8 cellular contexts compared by ENCODE assay signal in genomic region chr10:59709472-59710125, GRCh38. TPM values are rescaled to one million over a fixed set of nuclear protein-coding genes. Genes with fewer than 3 reads are reported as not detected.
DNase-seq lines count a peak whose midpoint lies in the region; ATAC-seq and TF ChIP-seq lines count a peak whose summit lies in the region.

A gene with protein sequence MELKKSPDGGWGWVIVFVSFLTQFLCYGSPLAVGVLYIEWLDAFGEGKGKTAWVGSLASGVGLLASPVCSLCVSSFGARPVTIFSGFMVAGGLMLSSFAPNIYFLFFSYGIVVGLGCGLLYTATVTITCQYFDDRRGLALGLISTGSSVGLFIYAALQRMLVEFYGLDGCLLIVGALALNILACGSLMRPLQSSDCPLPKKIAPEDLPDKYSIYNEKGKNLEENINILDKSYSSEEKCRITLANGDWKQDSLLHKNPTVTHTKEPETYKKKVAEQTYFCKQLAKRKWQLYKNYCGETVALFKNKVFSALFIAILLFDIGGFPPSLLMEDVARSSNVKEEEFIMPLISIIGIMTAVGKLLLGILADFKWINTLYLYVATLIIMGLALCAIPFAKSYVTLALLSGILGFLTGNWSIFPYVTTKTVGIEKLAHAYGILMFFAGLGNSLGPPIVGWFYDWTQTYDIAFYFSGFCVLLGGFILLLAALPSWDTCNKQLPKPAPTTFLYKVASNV (minus strand): TSS chr10:59709850. CDS start chr10:59684291, 25,559 bp downstream.

- H3K4me3 ChIP-seq in SJCRH30 = peak within 1 kb of the TSS; percentile 72

- POLR2A ChIA-PET in GM10248 (lab: Yijun Ruan, JAX) = interaction anchor here (0.6 kb wide), 1 partner anchor 14 kb away, joined by 10 read pairs; no protein-coding TSS in a partner anchor

- H3K27me3 ChIP-seq in SJCRH30 = no peaks in the 10 kb centered on the region

- DNase-seq in GM10248 (ENCODE audit: extremely low spot score) = peak; percentile 84
- peak; percentile 89 for DNase-seq in HK-2 (ENCODE audit: unreplicated experiment)
- DNase-seq in SJCRH30 = peak; percentile 52 to 55
- DNase-seq in caudate nucleus (lab: John Stamatoyannopoulos, UW) = peak in 53 of 61 donors; percentile 12 to 90 (median 61)
- DNase-seq in kidney glomerular epithelial cell (lab: John Stamatoyannopoulos, UW) = peak; percentile 66
- DNase-seq in stimulated activated CD4-positive, alpha-beta T cell treated with anti-CD3 and anti-CD28 coated beads, Interleukin-1b, Interleukin-23, amount 100 ng/mL, for 48 hours = peak; percentile 56
- DNase-seq in NCI-H187 (lab: John Stamatoyannopoulos, UW) = no peak

- CTCF ChIA-PET in GM10248 (lab: Yijun Ruan, JAX) = interaction anchor here (0.7 to 2.1 kb wide), 8 partner anchors 9 to 196 kb away, joined by 3 to 9 read pairs (median 6); partner anchors contain the start of gene CCDC6

- peak within 1 kb of the TSS; percentile 49 for H3K27ac ChIP-seq in SJCRH30
- H3K27ac ChIP-seq in caudate nucleus (ENCODE audit: low read depth, low read length) = peak within 1 kb of the TSS; percentile 58

- no peaks in the 10 kb centered on the region for H3K36me3 ChIP-seq in SJCRH30

- peak; percentile 81 for ATAC-seq in GM21381 (IDR thresholded peaks at IDR 0.05; ENCODE audit: unreplicated experiment)

- H3K4me1 ChIP-seq in SJCRH30 = no peaks in the 10 kb centered on the region

- no peaks in the 10 kb centered on the region for H3K9me3 ChIP-seq in SJCRH30 (replicated peaks)

- TF ChIP-seq CTCF in GM10248 (IDR thresholded peaks at IDR 0.05; ENCODE audit: control extremely low read depth, extremely low read depth, low read depth, missing control alignments) = peak; percentile 23

RNA-seq across cellular contexts. Expression of the gene that starts here (rescaled TPM):
- total RNA-seq in SJCRH30 (2014; rRNA removed; shearing (Covaris generic)) = 1.3 and 1.5 TPM in 2 replicates

Comparison
In these comparisons a context has a peak if more than half of its experiments do, and no peak if none do; other contexts are left out.
1. DNase-seq: peak in GM10248 (single experiment), HK-2 (single experiment), SJCRH30 (2 of 2), caudate nucleus (53 of 61), kidney glomerular epithelial cell (single experiment) and stimulated activated CD4-positive, alpha-beta T cell treated with anti-CD3 and anti-CD28 coated beads, Interleukin-1b, Interleukin-23, amount 100 ng/mL, for 48 hours (single experiment); none in NCI-H187 (0 of 2).